In genomic region chr21:16624468-16625102, GRCh38 we compare ENCODE assay signal across 15 cellular contexts.
DNase-seq lines count a peak whose midpoint lies in the region; ATAC-seq and TF ChIP-seq lines count a peak whose summit lies in the region.
"Had no signal": no experiment of that assay in that cellular context is flagged by ENCODE, and none has a peak within 500 bp of the region (broad histone marks: within the 10 kb centered on the region; RNA-seq: fewer than 3 reads in every experiment).

No MANE protein-coding gene starts in this region.

- no peak overlapping the region for H3K4me3 ChIP-seq in left ventricle myocardium inferior
- H3K4me3 ChIP-seq in WERI-Rb-1 (ENCODE audit: low read depth, low read length): no peak overlapping the region
- no peak overlapping the region for H3K4me3 ChIP-seq in thyroid gland (replicated peaks in 1 of 3)
- H3K4me3 ChIP-seq: upper lobe of left lung had no signal

- H3K27me3 Mint-ChIP-seq in activated CD8-positive, alpha-beta memory T cell treated with anti-CD3 and anti-CD28 coated beads, Interleukin-2, amount 10 ng/mL, durations not matched to agents 7 days and 5 days: no peaks in the 10 kb centered on the region
- H3K27me3 Mint-ChIP-seq: activated CD4-positive, alpha-beta T cell treated with anti-CD3 and anti-CD28 coated beads for 36 hours; activated naive CD8-positive, alpha-beta T cell treated with anti-CD3 and anti-CD28 coated beads for 36 hours had no signal

- H3K4me3 Mint-ChIP-seq in activated CD8-positive, alpha-beta memory T cell treated with anti-CD3 and anti-CD28 coated beads, Interleukin-2, amount 10 ng/mL, durations not matched to agents 7 days and 5 days: no peak overlapping the region
- H3K4me3 Mint-ChIP-seq: activated CD4-positive, alpha-beta T cell treated with anti-CD3 and anti-CD28 coated beads for 36 hours; activated naive CD8-positive, alpha-beta T cell treated with anti-CD3 and anti-CD28 coated beads for 36 hours had no signal

- peak; percentile 34 for ATAC-seq in Right ventricle myocardium superior (ENCODE audit: poor library complexity)
- no peak for ATAC-seq in activated CD8-positive, alpha-beta memory T cell treated with anti-CD3 and anti-CD28 coated beads, Interleukin-2, amount 10 ng/mL, durations not matched to agents 7 days and 5 days
- ATAC-seq: activated CD4-positive, alpha-beta T cell treated with anti-CD3 and anti-CD28 coated beads for 36 hours had no signal

- CTCF ChIA-PET in activated CD8-positive, alpha-beta memory T cell treated with anti-CD3 and anti-CD28 coated beads, Interleukin-2, amount 10 ng/mL, durations not matched to agents 7 days and 5 days (lab: Charles Lee): no interaction called here

- TF ChIP-seq POLR2A in thyroid gland (IDR thresholded peaks at IDR 0.05): no peak

- TF ChIP-seq CTCF in left ventricle myocardium inferior (IDR thresholded peaks at IDR 0.05; ENCODE audit: borderline replicate concordance): no peak
- no peak for TF ChIP-seq CTCF in WERI-Rb-1 (IDR thresholded peaks at IDR 0.05; ENCODE audit: low read depth, low read length)
- TF ChIP-seq CTCF in thyroid gland (IDR thresholded peaks at IDR 0.05): no peak

- no peaks in the 10 kb centered on the region for H3K4me1 Mint-ChIP-seq in activated CD8-positive, alpha-beta memory T cell treated with anti-CD3 and anti-CD28 coated beads, Interleukin-2, amount 10 ng/mL, durations not matched to agents 7 days and 5 days
- H3K4me1 Mint-ChIP-seq: activated CD4-positive, alpha-beta T cell treated with anti-CD3 and anti-CD28 coated beads for 36 hours; activated naive CD8-positive, alpha-beta T cell treated with anti-CD3 and anti-CD28 coated beads for 36 hours had no signal

- H3K27ac Mint-ChIP-seq in activated CD8-positive, alpha-beta memory T cell treated with anti-CD3 and anti-CD28 coated beads, Interleukin-2, amount 10 ng/mL, durations not matched to agents 7 days and 5 days: no peak overlapping the region
- H3K27ac Mint-ChIP-seq: activated CD4-positive, alpha-beta T cell treated with anti-CD3 and anti-CD28 coated beads for 36 hours; activated naive CD8-positive, alpha-beta T cell treated with anti-CD3 and anti-CD28 coated beads for 36 hours had no signal

- no peaks in the 10 kb centered on the region for H3K36me3 Mint-ChIP-seq in activated CD8-positive, alpha-beta memory T cell treated with anti-CD3 and anti-CD28 coated beads, Interleukin-2, amount 10 ng/mL, durations not matched to agents 7 days and 5 days
- H3K36me3 Mint-ChIP-seq: activated naive CD8-positive, alpha-beta T cell treated with anti-CD3 and anti-CD28 coated beads for 36 hours had no signal

- H3K27ac ChIP-seq in left ventricle myocardium inferior (replicated peaks): no peak overlapping the region
- H3K27ac ChIP-seq in WERI-Rb-1: no peak overlapping the region
- H3K27ac ChIP-seq in thyroid gland: no peak overlapping the region
- H3K27ac ChIP-seq: upper lobe of left lung had no signal

- intact Hi-C loops in Right ventricle myocardium superior (cut with DNase I): no loop called here
- intact Hi-C loops in left ventricle myocardium inferior (cut with micrococcal nuclease): no loop called here
- intact Hi-C loops in thyroid gland (cut with DNase I): no loop called here

- H3K9me3 Mint-ChIP-seq in activated CD8-positive, alpha-beta memory T cell treated with anti-CD3 and anti-CD28 coated beads, Interleukin-2, amount 10 ng/mL, durations not matched to agents 7 days and 5 days (ENCODE audit: low read depth): peaks cover 2% of the 10 kb centered on the region
- H3K9me3 Mint-ChIP-seq: activated naive CD8-positive, alpha-beta T cell treated with anti-CD3 and anti-CD28 coated beads for 36 hours had no signal

- H3K36me3 ChIP-seq in left ventricle myocardium inferior (peaks cover 9% of the 10 kb centered on the region), WERI-Rb-1 (no peaks in the 10 kb centered on the region), thyroid gland (no peaks in the 10 kb centered on the region)
- H3K36me3 ChIP-seq: upper lobe of left lung had no signal

- no peak for DNase-seq in Right ventricle myocardium superior
- DNase-seq in left ventricle myocardium inferior: no peak
- DNase-seq in NCI-H187 treated with DMSO at 0.1 percent for 48 hours (lab: John Stamatoyannopoulos, UW): peak; percentile 56
- DNase-seq in WERI-Rb-1: peak; percentile 7
- DNase-seq in thyroid gland: peak; percentile 23 to 35
- no peak for DNase-seq in activated CD8-positive, alpha-beta memory T cell treated with anti-CD3 and anti-CD28 coated beads, Interleukin-2, amount 10 ng/mL, durations not matched to agents 7 days and 5 days
- DNase-seq in NCI-H748 (lab: John Stamatoyannopoulos, UW; ENCODE audit: unreplicated experiment): no peak
- no peak for DNase-seq in COR-L47 (lab: John Stamatoyannopoulos, UW)
- DNase-seq: activated CD4-positive, alpha-beta T cell treated with anti-CD3 and anti-CD28 coated beads for 36 hours; activated naive CD8-positive, alpha-beta T cell treated with anti-CD3 and anti-CD28 coated beads for 36 hours; NCI-H1694; SIG-M5; stimulated activated naive CD4-positive, alpha-beta T cell; T1000; upper lobe of left lung had no signal

- H3K4me1 ChIP-seq in left ventricle myocardium inferior (peaks cover 9% of the 10 kb centered on the region), thyroid gland (peaks cover 0 to 5% of the 10 kb centered on the region in 2 donors)
- H3K4me1 ChIP-seq: upper lobe of left lung had no signal

- WGBS in thyroid gland, 2 donors: 28 to 38% methylated on average over 5 of the region's 5 CpGs

- no peaks in the 10 kb centered on the region for H3K9me3 ChIP-seq in left ventricle myocardium inferior (replicated peaks)
- H3K9me3 ChIP-seq in WERI-Rb-1 (ENCODE audit: severe bottlenecking): no peaks in the 10 kb centered on the region
- no peaks in the 10 kb centered on the region for H3K9me3 ChIP-seq in thyroid gland
- H3K9me3 ChIP-seq: upper lobe of left lung had no signal

- no peaks in the 10 kb centered on the region for H3K27me3 ChIP-seq in left ventricle myocardium inferior (ENCODE audit: low read depth)
- peaks cover 9% of the 10 kb centered on the region for H3K27me3 ChIP-seq in WERI-Rb-1 (ENCODE audit: insufficient read depth, low read depth, severe bottlenecking)
- no peaks in the 10 kb centered on the region for H3K27me3 ChIP-seq in thyroid gland
- H3K27me3 ChIP-seq: upper lobe of left lung had no signal

Comparison
In these comparisons a context has a peak if more than half of its experiments do, and no peak if none do; other contexts are left out.
1. DNase-seq: peak in NCI-H187 treated with DMSO at 0.1 percent for 48 hours (single experiment), WERI-Rb-1 (single experiment) and thyroid gland (2 of 2); none in Right ventricle myocardium superior (single experiment), left ventricle myocardium inferior (single experiment), activated CD8-positive, alpha-beta memory T cell treated with anti-CD3 and anti-CD28 coated beads, Interleukin-2, amount 10 ng/mL, durations not matched to agents 7 days and 5 days (single experiment), NCI-H748 (single experiment) and COR-L47 (single experiment).